ENCODE assay signal across 8 cellular contexts in genomic region chr20:25389381-25389857, GRCh38.
DNase-seq lines count a peak whose midpoint lies in the region; ATAC-seq and TF ChIP-seq lines count a peak whose summit lies in the region.

No MANE protein-coding gene starts in this region.

- no peak for ATAC-seq in GM19455 (IDR thresholded peaks at IDR 0.05; ENCODE audit: unreplicated experiment)

- H2AFZ ChIP-seq in OCI-LY3 (ENCODE audit: low read depth, low read length): no peak overlapping the region

- peak; percentile 29 for DNase-seq in ACHN
- peak; percentile 34 for DNase-seq in GM04504 (ENCODE audit: low read depth)
- DNase-seq in islet precursor cell: no peak
- no peak for DNase-seq in NCI-H128 (lab: John Stamatoyannopoulos, UW; ENCODE audit: unreplicated experiment)

- peak overlapping the region; percentile 93 for H3K9ac ChIP-seq in OCI-LY3 (ENCODE audit: low read length)
- H3K9ac ChIP-seq in duodenal mucosa (ENCODE audit: low read depth in 1 of 2, low read length in 2 of 2): peak overlapping the region; percentile 51 to 80

- H3K27ac ChIP-seq in OCI-LY3 (ENCODE audit: low read length) (no peak overlapping the region), duodenal mucosa (ENCODE audit: low read depth, low read length) (no peak overlapping the region), muscle layer of duodenum (ENCODE audit: low read length) (no peak overlapping the region)

- peaks cover 39% of the 10 kb centered on the region for H3K79me2 ChIP-seq in OCI-LY3 (ENCODE audit: low read length)

- H3K9me3 ChIP-seq in OCI-LY3 (ENCODE audit: insufficient read depth, low read length) (no peaks in the 10 kb centered on the region), duodenal mucosa (ENCODE audit: control insufficient read depth in 1 of 2, low read length in 2 of 2) (no peaks in the 10 kb centered on the region), muscle layer of duodenum (ENCODE audit: control insufficient read depth in 1 of 2, low read length in 2 of 2) (no peaks in the 10 kb centered on the region)

- H3K4me2 ChIP-seq in OCI-LY3 (ENCODE audit: low read length): peak overlapping the region; percentile 89

- H3K4me3 ChIP-seq in OCI-LY3 (ENCODE audit: low read length) (peak overlapping the region; percentile 98), duodenal mucosa (ENCODE audit: low read depth in 1 of 2, low read length in 2 of 2) (peak overlapping the region; percentile 79), muscle layer of duodenum (ENCODE audit: low read depth in 1 of 2, low read length in 2 of 2) (peak overlapping the region; percentile 60 to 87)

- no peaks in the 10 kb centered on the region for H4K20me1 ChIP-seq in OCI-LY3 (ENCODE audit: insufficient read depth, low read length)

- H3K36me3 ChIP-seq in OCI-LY3 (replicated peaks; ENCODE audit: low read depth, low read length) (no peaks in the 10 kb centered on the region), duodenal mucosa (ENCODE audit: control insufficient read depth in 1 of 2, insufficient read depth in 2 of 2, low read length in 2 of 2) (no peaks in the 10 kb centered on the region), muscle layer of duodenum (ENCODE audit: control insufficient read depth in 1 of 2, insufficient read depth in 2 of 2, low read length in 2 of 2) (no peaks in the 10 kb centered on the region)

- H3K27me3 ChIP-seq in OCI-LY3 (ENCODE audit: low read depth, low read length): no peaks in the 10 kb centered on the region
- H3K27me3 ChIP-seq in duodenal mucosa (ENCODE audit: control insufficient read depth in 1 of 2, insufficient read depth in 2 of 2, low read length in 2 of 2): no peaks in the 10 kb centered on the region
- H3K27me3 ChIP-seq in muscle layer of duodenum (ENCODE audit: low read depth, low read length): no peaks in the 10 kb centered on the region

- H3K4me1 ChIP-seq in OCI-LY3 (ENCODE audit: low read length) (peaks cover 8% of the 10 kb centered on the region), duodenal mucosa (ENCODE audit: control insufficient read depth in 1 of 2, insufficient read depth in 2 of 2, low read length in 2 of 2) (peaks cover 5% of the 10 kb centered on the region in 2 donors), muscle layer of duodenum (ENCODE audit: control insufficient read depth in 1 of 2, insufficient read depth in 2 of 2, low read length in 2 of 2) (peaks cover 0 to 11% of the 10 kb centered on the region in 2 donors)

- TF ChIP-seq CTCF in OCI-LY3 (IDR thresholded peaks at IDR 0.05; ENCODE audit: low read depth, low read length): no peak

- in situ Hi-C loops in ACHN (cut with HindIII; ENCODE audit: low pct_ligation_motif_present, low pct_unique_long_range_greater_than_20kb, low sequenced_read_pairs): no loop called here

Comparison
In these comparisons a context has a peak if more than half of its experiments do, and no peak if none do; other contexts are left out.
1. DNase-seq: peak in ACHN (single experiment) and GM04504 (single experiment); none in islet precursor cell (single experiment) and NCI-H128 (single experiment).
2. Peak in every context shown above with its lines, with median percentiles within 50 percentile points of each other: H3K4me3 ChIP-seq.